ENCODE assay signal across 18 cellular contexts in genomic region chr4:184752496-184753275, GRCh38. TPM values are rescaled to one million over a fixed set of nuclear protein-coding genes. Genes with fewer than 3 reads are reported as not detected.
DNase-seq lines count a peak whose midpoint lies in the region; ATAC-seq and TF ChIP-seq lines count a peak whose summit lies in the region.
"Had no signal": no experiment of that assay in that cellular context is flagged by ENCODE, and none has a peak within 500 bp of the region (broad histone marks: within the 10 kb centered on the region; RNA-seq: fewer than 3 reads in every experiment).

No MANE protein-coding gene starts in this region.

- H3K27ac ChIP-seq in BLaER1 (no peak overlapping the region), psoas muscle (peak overlapping the region; percentile 73)
- H3K27ac ChIP-seq in BLaER1 treated with 17β-estradiol and CSF1 and Interleukin-3, amounts not matched to agents 10 nM and 100 nM: peak overlapping the region in 10 of 11 experiments; percentile 0 to 34 (median 17); a peak in 11 of 22 replicates
- H3K27ac ChIP-seq: GM23248 had no signal

- no peaks in the 10 kb centered on the region for H3K9me3 ChIP-seq in BLaER1
- no peaks in the 10 kb centered on the region for H3K9me3 ChIP-seq in BLaER1 treated with 17β-estradiol and CSF1 and Interleukin-3, amounts not matched to agents 10 nM and 100 nM (replicated peaks in 1 of 11)
- no peaks in the 10 kb centered on the region for H3K9me3 ChIP-seq in psoas muscle
- H3K9me3 ChIP-seq: MG63 had no signal

- peak in 3 of 4 donors; percentile 5 to 31 (median 19) for ATAC-seq in psoas muscle
- ATAC-seq in HG03342 (IDR thresholded peaks at IDR 0.05; ENCODE audit: unreplicated experiment): no peak
- ATAC-seq: SK-N-SH treated with all-trans-retinoic acid at 6 μM for 48 hours had no signal

- intact Hi-C loops in psoas muscle (cut with DNase I): no loop called here

- peak overlapping the region; percentile 59 for H3K4me2 ChIP-seq in BLaER1
- peak overlapping the region; percentile 37 to 85 (median 54) for H3K4me2 ChIP-seq in BLaER1 treated with 17β-estradiol and CSF1 and Interleukin-3, amounts not matched to agents 10 nM and 100 nM

- H3K4me3 ChIP-seq in BLaER1 (no peak overlapping the region), psoas muscle (no peak overlapping the region)
- H3K4me3 ChIP-seq in BLaER1 treated with 17β-estradiol and CSF1 and Interleukin-3, amounts not matched to agents 10 nM and 100 nM: no peak overlapping the region
- H3K4me3 ChIP-seq: GM23248, MG63 had no signal

- TF ChIP-seq CTCF in psoas muscle (IDR thresholded peaks at IDR 0.05): no peak

- H3K9ac ChIP-seq in BLaER1: no peak overlapping the region
- peak overlapping the region in 2 of 11 experiments; percentile 2 to 9; a peak in 1 of 22 replicates for H3K9ac ChIP-seq in BLaER1 treated with 17β-estradiol and CSF1 and Interleukin-3, amounts not matched to agents 10 nM and 100 nM
- H3K9ac ChIP-seq: GM23248 had no signal

- H4K20me1 ChIP-seq in BLaER1: no peaks in the 10 kb centered on the region
- H4K20me1 ChIP-seq in BLaER1 treated with 17β-estradiol and CSF1 and Interleukin-3, amounts not matched to agents 10 nM and 100 nM: peaks cover 0 to 100% (median 0%) of the 10 kb centered on the region in 11 experiments; a peak in 9 of 22 replicates

- DNase-seq in cerebellum (ENCODE audit: low spot score) (peak; percentile 75), psoas muscle (no peak), foreskin melanocyte (no peak)
- DNase-seq in activated CD8-positive, alpha-beta memory T cell treated with anti-CD3 and anti-CD28 coated beads, Interleukin-2, amount 50 U/mL, for 48 hours: no peak
- DNase-seq: Calu3, GM23248, H7, IMR-90, KG1, MG63, NCI-H2081, NCI-H2227 treated with DMSO at 0.1 percent for 48 hours, NCI-H524, NCI-H748 treated with DMSO at 0.1 percent for 48 hours had no signal

- H3K27me3 ChIP-seq in BLaER1: no peaks in the 10 kb centered on the region
- no peaks in the 10 kb centered on the region for H3K27me3 ChIP-seq in BLaER1 treated with 17β-estradiol and CSF1 and Interleukin-3, amounts not matched to agents 10 nM and 100 nM
- no peaks in the 10 kb centered on the region for H3K27me3 ChIP-seq in psoas muscle (ENCODE audit: insufficient read depth in 3 of 3, low read length in 2 of 3)
- H3K27me3 ChIP-seq: MG63 had no signal

- H3K36me3 ChIP-seq in BLaER1: peaks cover 4% of the 10 kb centered on the region; the same call in 1 of the 2 replicates
- H3K36me3 ChIP-seq in BLaER1 treated with 17β-estradiol and CSF1 and Interleukin-3, amounts not matched to agents 10 nM and 100 nM: peaks cover 16 to 61% (median 55%) of the 10 kb centered on the region in 11 experiments; a peak in 21 of 22 replicates
- H3K36me3 ChIP-seq in psoas muscle (ENCODE audit: insufficient read depth in 1 of 2, low read depth in 1 of 2): peaks cover 2 to 30% of the 10 kb centered on the region in 2 donors
- H3K36me3 ChIP-seq: MG63 had no signal

- 56 to 65% (median 59%) methylated on average over 9 of the region's 9 CpGs for WGBS in psoas muscle, 3 donors

- H3K4me1 ChIP-seq in BLaER1 (peaks cover 22% of the 10 kb centered on the region), psoas muscle (peaks cover 69% of the 10 kb centered on the region)
- peaks cover 22 to 96% (median 52%) of the 10 kb centered on the region in 10 experiments for H3K4me1 ChIP-seq in BLaER1 treated with 17β-estradiol and CSF1 and Interleukin-3, amounts not matched to agents 10 nM and 100 nM

RNA-seq across cellular contexts. Expression of gene CENPU, which starts 18.8 kb away (rescaled TPM):
- 16.2 TPM for total RNA-seq in cerebellum
- 1 to 10 TPM in 2 of 4 donors, under 1 TPM in 2; 0.63 to 1.6 (median 0.93) TPM for total RNA-seq in psoas muscle
- polyA plus RNA-seq in psoas muscle: 1 to 10 TPM in 2 of 3 donors, under 1 TPM in 1; 0.91 to 2.0 (median 1.1) TPM
